ENCODE assay signal across 2 cellular contexts in genomic region chr5:1868886-1869285, GRCh38.
TF ChIP-seq lines count a peak whose summit lies in the region.

No MANE protein-coding gene starts in this region.

TF ChIP-seq in HepG2, 621 proteins besides CTCF, POLR2A, EP300 and RAD21:
- TF ChIP-seq RAD51 (IDR thresholded peaks at IDR 0.05; ENCODE audit: borderline replicate concordance) (peak; percentile 29; the same call in 1 of the 2 replicates), TRIM24 (CRISPR knock-in tag; IDR thresholded peaks at IDR 0.05) (no peak)

TF ChIP-seq in K562, 482 proteins besides CTCF, POLR2A, EP300 and RAD21:
- TF ChIP-seq TFE3 (CRISPR knock-in tag; IDR thresholded peaks at IDR 0.05) (peak; percentile 33; the same call in 1 of the 2 replicates), E2F5 (CRISPR knock-in tag; IDR thresholded peaks at IDR 0.05) (no peak)
